Comparison of ENCODE assay signal across 8 cellular contexts in genomic region chr3:53890726-53891499, GRCh38. TPM values are rescaled to one million over a fixed set of nuclear protein-coding genes. Genes with fewer than 3 reads are reported as not detected.
DNase-seq lines count a peak whose midpoint lies in the region; ATAC-seq and TF ChIP-seq lines count a peak whose summit lies in the region.

No MANE protein-coding gene starts in this region.

- H3K79me2 ChIP-seq in mesendoderm (ENCODE audit: control insufficient read depth, insufficient read depth, low read length) = peaks cover 21% of the 10 kb centered on the region

- no peak overlapping the region for H3K18ac ChIP-seq in mesendoderm (ENCODE audit: low read length)

- peak overlapping the region; percentile 89 for H3K27ac ChIP-seq in HUES48 (ENCODE audit: low read depth, low read length)
- H3K27ac ChIP-seq in dorsolateral prefrontal cortex = peak overlapping the region; percentile 10 to 99 (median 91)
- no peak overlapping the region for H3K27ac ChIP-seq in mesendoderm (ENCODE audit: low read depth, low read length)
- H3K27ac ChIP-seq in subcutaneous abdominal adipose tissue (ENCODE audit: low read depth, low read length) = peak overlapping the region; percentile 96

- H2BK120ac ChIP-seq in mesendoderm (ENCODE audit: low read depth, low read length) = no peak overlapping the region

- H3K9ac ChIP-seq in HUES48 (ENCODE audit: low read depth, low read length) (peak overlapping the region; percentile 79), mesendoderm (ENCODE audit: low read length) (peak overlapping the region; percentile 86), subcutaneous abdominal adipose tissue (ENCODE audit: low read length in 5 of 5) (peak overlapping the region; percentile 80 to 95 (median 88))

- H2BK15ac ChIP-seq in mesendoderm (replicated peaks; ENCODE audit: low read depth) = no peak overlapping the region

- H4K5ac ChIP-seq in mesendoderm (ENCODE audit: low read length) = no peak overlapping the region

- H3K4me1 ChIP-seq in HUES48 (ENCODE audit: control insufficient read depth, insufficient read depth, low read length) = no peaks in the 10 kb centered on the region
- peaks cover 5% of the 10 kb centered on the region for H3K4me1 ChIP-seq in mesendoderm (ENCODE audit: control insufficient read depth, low read depth, low read length)
- peaks cover 11 to 25% (median 21%) of the 10 kb centered on the region in 5 donors for H3K4me1 ChIP-seq in subcutaneous abdominal adipose tissue (ENCODE audit: control insufficient read depth in 5 of 5, insufficient read depth in 5 of 5, low read length in 5 of 5)

- H3K27me3 ChIP-seq in HUES48 (ENCODE audit: control insufficient read depth, insufficient read depth, low read length) (no peaks in the 10 kb centered on the region), dorsolateral prefrontal cortex (peaks cover 0 to 9% (median 0%) of the 10 kb centered on the region in 45 donors), mesendoderm (ENCODE audit: insufficient read depth, low read length, poor library complexity) (no peaks in the 10 kb centered on the region), subcutaneous abdominal adipose tissue (ENCODE audit: control insufficient read depth in 5 of 5, insufficient read depth in 4 of 5, low read length in 5 of 5) (peaks cover 0 to 3% (median 0%) of the 10 kb centered on the region in 5 donors)

- H3K4ac ChIP-seq in mesendoderm (ENCODE audit: low read depth, low read length) = peak overlapping the region; percentile 5

- no peak overlapping the region for H2BK5ac ChIP-seq in mesendoderm (ENCODE audit: low read length)

- peak; percentile 57 for DNase-seq in DMS53 (lab: John Stamatoyannopoulos, UW)
- DNase-seq in activated CD4-positive, CD25-positive, alpha-beta regulatory T cell treated with anti-CD3 and anti-CD28 coated beads, Interleukin-2, amount 50 U/mL, for 72 hours = peak; percentile 40
- peak in 3 of 10 donors; percentile 19 to 30 (median 27) for DNase-seq in dorsolateral prefrontal cortex
- peak; percentile 82 for DNase-seq in mesendoderm
- DNase-seq in SKM-1 treated with dmso at 0.1 percent for 144 hours (lab: John Stamatoyannopoulos, UW; ENCODE audit: unreplicated experiment) = no peak

- no CpG with 5 or more reads among the region's 22 CpGs for WGBS in mesendoderm (ENCODE audit: extremely low coverage, insufficient coverage, low lambda C conversion rate)

- H3K56ac ChIP-seq in mesendoderm (ENCODE audit: low read length) = peak overlapping the region; percentile 93

- H3K36me3 ChIP-seq in HUES48 (ENCODE audit: control insufficient read depth, insufficient read depth, low read length) (peaks cover 26% of the 10 kb centered on the region), mesendoderm (ENCODE audit: control insufficient read depth, insufficient read depth, low read length) (no peaks in the 10 kb centered on the region), subcutaneous abdominal adipose tissue (ENCODE audit: control insufficient read depth in 5 of 5, insufficient read depth in 5 of 5, low read length in 5 of 5) (peaks cover 4 to 12% (median 10%) of the 10 kb centered on the region in 5 donors)

- H3K4me3 ChIP-seq in HUES48 (ENCODE audit: low read depth, low read length) (peak overlapping the region; percentile 82), dorsolateral prefrontal cortex (peak overlapping the region; percentile 62 to 100 (median 93)), mesendoderm (ENCODE audit: low read length) (peak overlapping the region; percentile 90), subcutaneous abdominal adipose tissue (ENCODE audit: low read depth in 1 of 5, low read length in 5 of 5) (peak overlapping the region; percentile 77 to 99 (median 94))

- TF ChIP-seq CTCF in dorsolateral prefrontal cortex (IDR thresholded peaks at IDR 0.05 in 54 of 56, conservative IDR thresholded peaks at IDR 0.05 in 2 of 56; ENCODE audit: low read depth in 1 of 56, partially characterized antibody in 56 of 56) = no peak

- no peak for ATAC-seq in GM18858 (IDR thresholded peaks at IDR 0.05; ENCODE audit: unreplicated experiment)

- H2AK5ac ChIP-seq in mesendoderm (ENCODE audit: low read length) = no peak overlapping the region

- H4K8ac ChIP-seq in mesendoderm (ENCODE audit: low read depth, low read length) = no peak overlapping the region

- peaks cover 13% of the 10 kb centered on the region for H3K79me1 ChIP-seq in mesendoderm (ENCODE audit: low read length)

- H3K9me3 ChIP-seq in HUES48 (ENCODE audit: control insufficient read depth, insufficient read depth, low read length) (no peaks in the 10 kb centered on the region), subcutaneous abdominal adipose tissue (ENCODE audit: control insufficient read depth in 5 of 5, low read length in 5 of 5) (no peaks in the 10 kb centered on the region)

- H3K23ac ChIP-seq in mesendoderm (ENCODE audit: low read length) = no peak overlapping the region

- H3K4me2 ChIP-seq in mesendoderm (ENCODE audit: low read length) = peak overlapping the region; percentile 77

- intact Hi-C loops in dorsolateral prefrontal cortex (cut with DNase I) = loop anchor here (1.0 to 5.0 kb wide), 2 partner anchors 9 to 544 kb away; partner anchors contain the start of genes DCP1A (in 2 of the 2) and ACTR8 (in 1 of the 2)

RNA-seq across cellular contexts. Expression of gene SELENOK, which starts 0.7 kb away (rescaled TPM):
- total RNA-seq in dorsolateral prefrontal cortex = 10 to 100 TPM; 24.0 to 95.9 (median 41.2) TPM
- 52.9 TPM for polyA plus RNA-seq in mesendoderm (2013, experiment 1 of 2)
- polyA plus RNA-seq in mesendoderm (2013, experiment 2 of 2) = 52.7 TPM

RNA-seq across cellular contexts. Expression of gene ACTR8, which starts 9.0 kb away (rescaled TPM):
- 10 to 100 TPM; 26.1 to 57.0 (median 40.1) TPM for total RNA-seq in dorsolateral prefrontal cortex
- polyA plus RNA-seq in mesendoderm (2013, experiment 1 of 2) = 11.6 TPM
- polyA plus RNA-seq in mesendoderm (2013, experiment 2 of 2) = 11.4 TPM

RNA-seq across cellular contexts. Expression of gene IL17RB, which starts 44.5 kb away (rescaled TPM):
- 100 to 1,000 TPM in 1 of 120 experiments, 10 to 100 TPM in 117, 1 to 10 TPM in 2; 7.6 to 107 (median 23.1) TPM for total RNA-seq in dorsolateral prefrontal cortex
- 2.6 TPM for polyA plus RNA-seq in mesendoderm (2013, experiment 1 of 2)
- polyA plus RNA-seq in mesendoderm (2013, experiment 2 of 2) = 2.5 TPM

RNA-seq across cellular contexts. Expression of gene CHDH, which starts 44.7 kb away (rescaled TPM):
- 10 to 100 TPM in 116 of 120 experiments, 1 to 10 TPM in 4; 8.0 to 47.0 (median 17.5) TPM for total RNA-seq in dorsolateral prefrontal cortex
- polyA plus RNA-seq in mesendoderm (2013, experiment 1 of 2) = 2.1 TPM
- 2.1 TPM for polyA plus RNA-seq in mesendoderm (2013, experiment 2 of 2)
